Comparison of ENCODE assay signal across 18 cellular contexts in the genomic region with DNA sequence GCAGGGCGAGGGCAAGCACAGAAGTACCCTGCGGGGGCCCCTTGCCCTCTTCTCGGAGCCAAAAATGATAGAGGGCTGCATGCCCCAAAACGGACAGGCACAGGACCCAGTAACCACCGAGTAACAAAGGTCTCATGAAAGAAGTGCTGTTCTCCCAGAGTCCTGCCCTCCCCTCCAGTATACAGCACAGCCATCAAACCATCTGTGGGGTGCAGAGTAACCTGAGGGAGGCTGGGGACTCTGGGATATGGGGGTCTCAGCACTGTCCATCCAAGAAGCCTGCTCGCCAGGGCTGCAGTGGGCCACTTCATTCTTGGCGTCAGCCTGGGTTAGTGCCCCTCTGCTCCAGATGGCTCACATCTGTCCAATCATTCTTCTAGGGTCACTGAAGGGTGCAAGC. TPM values are rescaled to one million over a fixed set of nuclear protein-coding genes. Genes with fewer than 3 reads are reported as not detected.
DNase-seq lines count a peak whose midpoint lies in the region; ATAC-seq and TF ChIP-seq lines count a peak whose summit lies in the region.
"Had no signal": no experiment of that assay in that cellular context is flagged by ENCODE, and none has a peak within 500 bp of the region (broad histone marks: within the 10 kb centered on the region; RNA-seq: fewer than 3 reads in every experiment).

No MANE protein-coding gene starts in this region.

- no peaks in the 10 kb centered on the region for H3K27me3 ChIP-seq in H7 (ENCODE audit: control insufficient read depth, insufficient read depth, low read length)
- H3K27me3 ChIP-seq: BLaER1 treated with 17β-estradiol and CSF1 and Interleukin-3, amounts not matched to agents 10 nM and 100 nM had no signal

- TF ChIP-seq CTCF in glutamatergic neuron (IDR thresholded peaks at IDR 0.05; ENCODE audit: partially characterized antibody, unreplicated experiment) (no peak), mucosa of descending colon (IDR thresholded peaks at IDR 0.05) (no peak)

- ATAC-seq in memory B cell (ENCODE audit: low read depth) (no peak), HG02981 (IDR thresholded peaks at IDR 0.05; ENCODE audit: unreplicated experiment) (no peak), mucosa of descending colon (no peak), GM18909 (IDR thresholded peaks at IDR 0.05; ENCODE audit: poor library complexity, unreplicated experiment) (no peak)
- no peak for ATAC-seq in stimulated activated effector memory CD8-positive, alpha-beta T cell treated with anti-CD3 and anti-CD28 coated beads, Interleukin-12 subunit alpha, Interleukin-12 subunit beta, amount 100 ng/mL, for 72 hours
- ATAC-seq: CD8-positive, alpha-beta T cell had no signal

- H3K9me3 Mint-ChIP-seq in glutamatergic neuron (ENCODE audit: unreplicated experiment) (peaks cover 6% of the 10 kb centered on the region), memory B cell (no peaks in the 10 kb centered on the region)
- no peaks in the 10 kb centered on the region for H3K9me3 Mint-ChIP-seq in stimulated activated effector memory CD8-positive, alpha-beta T cell treated with anti-CD3 and anti-CD28 coated beads, Interleukin-12 subunit alpha, Interleukin-12 subunit beta, amount 100 ng/mL, for 72 hours
- H3K9me3 Mint-ChIP-seq: CD4-positive, alpha-beta T cell; CD8-positive, alpha-beta T cell had no signal

- H3K4me1 Mint-ChIP-seq in glutamatergic neuron (ENCODE audit: low read depth, unreplicated experiment) (peaks cover 22% of the 10 kb centered on the region), memory B cell (peaks cover 25% of the 10 kb centered on the region)
- H3K4me1 Mint-ChIP-seq in stimulated activated effector memory CD8-positive, alpha-beta T cell treated with anti-CD3 and anti-CD28 coated beads, Interleukin-12 subunit alpha, Interleukin-12 subunit beta, amount 100 ng/mL, for 72 hours, result peaks cover 22% of the 10 kb centered on the region

- no peak overlapping the region for H3K4me3 Mint-ChIP-seq in glutamatergic neuron (ENCODE audit: unreplicated experiment)
- H3K4me3 Mint-ChIP-seq in memory B cell, result no peak overlapping the region
- no peak overlapping the region for H3K4me3 Mint-ChIP-seq in stimulated activated effector memory CD8-positive, alpha-beta T cell treated with anti-CD3 and anti-CD28 coated beads, Interleukin-12 subunit alpha, Interleukin-12 subunit beta, amount 100 ng/mL, for 72 hours
- H3K4me3 Mint-ChIP-seq: B cell; CD4-positive, alpha-beta T cell; CD8-positive, alpha-beta T cell had no signal

- intact Hi-C loops in mucosa of descending colon (cut with DNase I, micrococcal nuclease), result no loop called here

- DNase-seq in H7 (peak; percentile 26), glutamatergic neuron (no peak), memory B cell (ENCODE audit: low spot score in 2 of 2) (no peak), mucosa of descending colon (no peak)
- no peak for DNase-seq in stimulated activated effector memory CD8-positive, alpha-beta T cell treated with anti-CD3 and anti-CD28 coated beads, Interleukin-12 subunit alpha, Interleukin-12 subunit beta, amount 100 ng/mL, for 72 hours (ENCODE audit: low spot score in 2 of 2)
- DNase-seq: AML-193; Caco-2; Calu3; CD4-positive, alpha-beta T cell; CD8-positive, alpha-beta T cell; DMS79 treated with DMSO at 0.1 percent for 48 hours; GF-D8 had no signal

- H3K27ac Mint-ChIP-seq in glutamatergic neuron (ENCODE audit: unreplicated experiment) (peak overlapping the region; percentile 72), memory B cell (peak overlapping the region; percentile 40)
- peak overlapping the region; percentile 74 for H3K27ac Mint-ChIP-seq in stimulated activated effector memory CD8-positive, alpha-beta T cell treated with anti-CD3 and anti-CD28 coated beads, Interleukin-12 subunit alpha, Interleukin-12 subunit beta, amount 100 ng/mL, for 72 hours
- H3K27ac Mint-ChIP-seq: B cell; CD4-positive, alpha-beta T cell; CD8-positive, alpha-beta T cell had no signal

- H3K36me3 ChIP-seq in H7 (replicated peaks; ENCODE audit: control insufficient read depth, insufficient read depth, low read length) (peaks cover 6% of the 10 kb centered on the region), mucosa of descending colon (ENCODE audit: low read depth) (no peaks in the 10 kb centered on the region)

- peaks cover 13% of the 10 kb centered on the region for H3K4me1 ChIP-seq in mucosa of descending colon (ENCODE audit: low read depth)
- H3K4me1 ChIP-seq: Caco-2 had no signal

- H3K36me3 Mint-ChIP-seq in glutamatergic neuron (ENCODE audit: unreplicated experiment) (no peaks in the 10 kb centered on the region), memory B cell (no peaks in the 10 kb centered on the region)
- peaks cover 30% of the 10 kb centered on the region for H3K36me3 Mint-ChIP-seq in stimulated activated effector memory CD8-positive, alpha-beta T cell treated with anti-CD3 and anti-CD28 coated beads, Interleukin-12 subunit alpha, Interleukin-12 subunit beta, amount 100 ng/mL, for 72 hours

- no peaks in the 10 kb centered on the region for H3K9me3 ChIP-seq in mucosa of descending colon
- H3K9me3 ChIP-seq: A549; BLaER1 treated with 17β-estradiol and CSF1 and Interleukin-3, amounts not matched to agents 10 nM and 100 nM; Caco-2 had no signal

- H3K27me3 Mint-ChIP-seq in glutamatergic neuron (ENCODE audit: unreplicated experiment) (peaks cover 9% of the 10 kb centered on the region), memory B cell (no peaks in the 10 kb centered on the region)
- H3K27me3 Mint-ChIP-seq: B cell; CD4-positive, alpha-beta T cell had no signal

- H3K4me3 ChIP-seq in H7 (ENCODE audit: insufficient read depth, low read depth, low read length) (no peak overlapping the region), mucosa of descending colon (no peak overlapping the region)
- H3K4me3 ChIP-seq: A549; BLaER1 treated with 17β-estradiol and CSF1 and Interleukin-3, amounts not matched to agents 10 nM and 100 nM had no signal

RNA-seq across cellular contexts. Expression of gene ULK3, which starts 6.1 kb away (rescaled TPM):
- total RNA-seq in H7 (2014; rRNA removed; shearing (Covaris generic)), result 20.9 and 30.4 TPM in 2 replicates
- total RNA-seq in glutamatergic neuron (ENCODE audit: unreplicated experiment), result 46.5 TPM
- 10 to 100 TPM; 66.5 to 89.3 (median 73.1) TPM for total RNA-seq in mucosa of descending colon

RNA-seq across cellular contexts. Expression of gene CPLX3, which starts 10.4 kb away (rescaled TPM):
- total RNA-seq in H7 (2014; rRNA removed; shearing (Covaris generic)), result 0.03 TPM in 1 of 2 replicates, not detected in the other
- 0.32 TPM for total RNA-seq in glutamatergic neuron (ENCODE audit: unreplicated experiment)
- under 1 TPM in 2 of 3 donors, not detected in 1; 0.16 to 0.19 TPM for total RNA-seq in mucosa of descending colon
- total RNA-seq: A172, B cell, Caco-2 had no signal

RNA-seq across cellular contexts. Expression of gene LMAN1L, which starts 24.2 kb away (rescaled TPM):
- not detected in 2 replicates for total RNA-seq in H7 (2014; rRNA removed; shearing (Covaris generic))
- total RNA-seq in glutamatergic neuron (ENCODE audit: unreplicated experiment), result not detected
- under 1 TPM; 0.32 to 0.60 (median 0.55) TPM for total RNA-seq in mucosa of descending colon
- total RNA-seq: A172; Caco-2; CD8-positive, alpha-beta T cell had no signal

RNA-seq across cellular contexts. Expression of gene SCAMP2, which starts 36.3 kb away (rescaled TPM):
- 20.8 and 22.6 TPM in 2 replicates for total RNA-seq in H7 (2014; rRNA removed; shearing (Covaris generic))
- total RNA-seq in glutamatergic neuron (ENCODE audit: unreplicated experiment) (35.6 TPM), mucosa of descending colon (100 to 1,000 TPM; 125 to 236 (median 218) TPM)

RNA-seq across cellular contexts. Expression of gene MPI, which starts 53.0 kb away (rescaled TPM):
- 50.9 and 64.7 TPM in 2 replicates for total RNA-seq in H7 (2014; rRNA removed; shearing (Covaris generic))
- 33.1 TPM for total RNA-seq in glutamatergic neuron (ENCODE audit: unreplicated experiment)
- 10 to 100 TPM; 50.2 to 96.5 (median 68.3) TPM for total RNA-seq in mucosa of descending colon
